ENCODE assay signal across 16 cellular contexts in the genomic region with DNA sequence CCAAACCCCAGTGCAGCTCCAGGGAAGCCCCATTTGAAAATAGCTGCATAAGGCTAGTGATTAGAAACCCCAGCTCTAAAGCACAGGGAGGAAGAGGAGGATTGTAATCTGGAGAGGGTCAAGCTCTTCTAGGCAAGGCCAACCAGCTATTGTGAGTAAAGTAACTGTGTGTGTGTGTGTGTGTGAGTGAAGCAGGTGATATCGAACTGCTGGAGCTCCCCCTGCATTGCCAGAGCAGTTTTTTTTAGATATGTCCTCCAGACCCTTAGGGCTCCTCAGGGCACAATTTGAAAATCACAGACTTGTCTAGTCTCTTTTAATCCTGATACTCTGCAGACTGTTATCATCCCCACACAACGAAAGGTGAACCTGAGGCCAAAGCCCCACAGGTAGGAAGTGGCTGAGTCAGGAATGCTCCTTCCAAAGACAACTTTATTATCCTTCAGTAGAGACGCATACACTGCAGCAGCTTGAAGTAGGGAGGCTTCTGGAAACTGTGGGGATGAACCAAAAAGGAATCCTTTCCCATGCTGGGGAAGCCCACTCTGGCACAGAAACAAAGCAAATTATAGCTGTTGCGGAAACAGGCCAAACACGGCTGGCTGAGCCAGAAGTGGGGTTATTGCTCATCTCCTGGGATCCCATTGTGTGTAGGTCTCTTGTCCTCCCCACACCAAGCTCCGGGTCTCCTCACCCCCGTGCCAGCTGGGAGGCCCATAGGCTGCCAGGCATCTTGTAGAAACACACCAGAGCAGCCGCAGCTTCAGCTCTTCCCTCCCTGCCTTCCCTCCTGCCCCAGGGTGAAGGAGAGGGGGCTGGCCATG.
DNase-seq lines count a peak whose midpoint lies in the region; ATAC-seq and TF ChIP-seq lines count a peak whose summit lies in the region.
"Had no signal": no experiment of that assay in that cellular context is flagged by ENCODE, and none has a peak within 500 bp of the region (broad histone marks: within the 10 kb centered on the region; RNA-seq: fewer than 3 reads in every experiment).

No MANE protein-coding gene starts in this region.

- H3K4me3 Mint-ChIP-seq in neural crest cell = no peak overlapping the region
- no peak overlapping the region for H3K4me3 Mint-ChIP-seq in neural progenitor cell
- H3K4me3 Mint-ChIP-seq: activated naive CD8-positive, alpha-beta T cell treated with anti-CD3 and anti-CD28 coated beads, Interleukin-2, amount 50 U/mL, for 24 hours; T-helper 1 cell treated with Interleukin-12 subunit alpha and Interleukin-12 subunit beta and Interleukin-4 antibody, amounts not matched to agents 30 μg/mL and 1 μg/mL, for 36 hours had no signal

- peak; percentile 23 for ATAC-seq in Right ventricle myocardium inferior
- ATAC-seq: activated naive CD8-positive, alpha-beta T cell treated with anti-CD3 and anti-CD28 coated beads, Interleukin-2, amount 50 U/mL, for 24 hours; K562 had no signal

- no peaks in the 10 kb centered on the region for H3K9me3 ChIP-seq in right atrium auricular region
- no peaks in the 10 kb centered on the region for H3K9me3 ChIP-seq in fibroblast of lung (ENCODE audit: control insufficient read depth, insufficient read depth, low read depth, low read length)
- no peaks in the 10 kb centered on the region for H3K9me3 ChIP-seq in vagina
- H3K9me3 ChIP-seq in neural progenitor cell (ENCODE audit: low read depth) = no peaks in the 10 kb centered on the region
- H3K9me3 ChIP-seq: Peyer's patch had no signal

- H3K4me2 ChIP-seq in fibroblast of lung (ENCODE audit: extremely low read depth, insufficient read depth, low read length) (no peak overlapping the region), neural progenitor cell (no peak overlapping the region)

- H3K79me2 ChIP-seq in fibroblast of lung (ENCODE audit: control insufficient read depth, insufficient read depth, low read length) (no peaks in the 10 kb centered on the region), neural progenitor cell (ENCODE audit: low read depth) (no peaks in the 10 kb centered on the region)

- H3K27ac Mint-ChIP-seq in neural crest cell (ENCODE audit: unreplicated experiment) = peak overlapping the region; percentile 58
- no peak overlapping the region for H3K27ac Mint-ChIP-seq in neural progenitor cell
- H3K27ac Mint-ChIP-seq: activated naive CD8-positive, alpha-beta T cell treated with anti-CD3 and anti-CD28 coated beads, Interleukin-2, amount 50 U/mL, for 24 hours; T-helper 1 cell treated with Interleukin-12 subunit alpha and Interleukin-12 subunit beta and Interleukin-4 antibody, amounts not matched to agents 30 μg/mL and 1 μg/mL, for 36 hours had no signal

- TF ChIP-seq CTCF in right atrium auricular region (IDR thresholded peaks at IDR 0.05) (no peak), fibroblast of lung (conservative IDR thresholded peaks at IDR 0.05 in 1 of 2, IDR thresholded peaks at IDR 0.05 in 1 of 2; ENCODE audit: low read depth in 1 of 2, low read length in 2 of 2) (no peak), neural crest cell (conservative IDR thresholded peaks at IDR 0.05) (no peak), vagina (IDR thresholded peaks at IDR 0.05) (no peak), neural progenitor cell (IDR thresholded peaks at IDR 0.05) (no peak)

- no peaks in the 10 kb centered on the region for H3F3A ChIP-seq in neural progenitor cell (ENCODE audit: low read depth)

- H3K36me3 ChIP-seq in right atrium auricular region = no peaks in the 10 kb centered on the region
- no peaks in the 10 kb centered on the region for H3K36me3 ChIP-seq in fibroblast of lung (ENCODE audit: control insufficient read depth, insufficient read depth, low read length)
- no peaks in the 10 kb centered on the region for H3K36me3 ChIP-seq in vagina
- no peaks in the 10 kb centered on the region for H3K36me3 ChIP-seq in neural progenitor cell
- H3K36me3 ChIP-seq: Peyer's patch had no signal

- H3K27me3 ChIP-seq in right atrium auricular region (no peaks in the 10 kb centered on the region), fibroblast of lung (ENCODE audit: control insufficient read depth, insufficient read depth, low read length) (no peaks in the 10 kb centered on the region), vagina (no peaks in the 10 kb centered on the region), neural progenitor cell (no peaks in the 10 kb centered on the region)
- H3K27me3 ChIP-seq: Peyer's patch had no signal

- peaks cover 0 to 10% of the 10 kb centered on the region in 2 donors for H3K4me1 ChIP-seq in right atrium auricular region
- peaks cover 4% of the 10 kb centered on the region for H3K4me1 ChIP-seq in fibroblast of lung (ENCODE audit: control insufficient read depth, extremely low read depth, insufficient read depth, low read length)
- H3K4me1 ChIP-seq in vagina = peaks cover 13% of the 10 kb centered on the region
- no peaks in the 10 kb centered on the region for H3K4me1 ChIP-seq in neural progenitor cell
- H3K4me1 ChIP-seq: Peyer's patch had no signal

- peaks cover 24% of the 10 kb centered on the region for H3K4me1 Mint-ChIP-seq in neural crest cell
- peaks cover 9% of the 10 kb centered on the region for H3K4me1 Mint-ChIP-seq in neural progenitor cell
- H3K4me1 Mint-ChIP-seq: activated naive CD8-positive, alpha-beta T cell treated with anti-CD3 and anti-CD28 coated beads, Interleukin-2, amount 50 U/mL, for 24 hours had no signal

- H3K27me3 Mint-ChIP-seq in neural crest cell (ENCODE audit: low read depth) (no peaks in the 10 kb centered on the region), neural progenitor cell (ENCODE audit: insufficient read depth, low read depth) (peaks cover 4% of the 10 kb centered on the region)

- intact Hi-C loops in Right ventricle myocardium inferior (cut with DNase I) (loop anchor here (2.0 to 5.0 kb wide), 2 partner anchors 282 to 333 kb away; no protein-coding TSS in a partner anchor), vagina (cut with DNase I) (loop anchor here (5.0 kb wide), 1 partner anchor 268 kb away; no protein-coding TSS in a partner anchor)

- H3K4me3 ChIP-seq in right atrium auricular region (no peak overlapping the region), fibroblast of lung (replicated peaks in 1 of 4; ENCODE audit: control extremely low read depth in 1 of 4, insufficient read depth in 1 of 4, low read depth in 3 of 4, low read length in 4 of 4) (no peak overlapping the region), vagina (no peak overlapping the region), neural progenitor cell (no peak overlapping the region)
- H3K4me3 ChIP-seq: coronary artery, K562, Peyer's patch had no signal

- H3K9ac ChIP-seq in fibroblast of lung (ENCODE audit: insufficient read depth, low read length) (no peak overlapping the region), neural progenitor cell (no peak overlapping the region)

- H4K20me1 ChIP-seq in fibroblast of lung (ENCODE audit: control insufficient read depth, extremely low read depth, insufficient read depth, low read length) (no peaks in the 10 kb centered on the region), neural progenitor cell (ENCODE audit: low read depth) (no peaks in the 10 kb centered on the region)

- H3K27ac ChIP-seq in right atrium auricular region (no peak overlapping the region), fibroblast of lung (ENCODE audit: insufficient read depth, low read length) (no peak overlapping the region), vagina (peak overlapping the region; percentile 16), neural progenitor cell (no peak overlapping the region)
- H3K27ac ChIP-seq: Peyer's patch had no signal

- H2AFZ ChIP-seq in fibroblast of lung (ENCODE audit: low read length) (peak overlapping the region; percentile 39), neural progenitor cell (replicated peaks) (no peak overlapping the region)

- H3K9me3 Mint-ChIP-seq in neural crest cell = no peaks in the 10 kb centered on the region
- H3K9me3 Mint-ChIP-seq in neural progenitor cell = peaks cover 2% of the 10 kb centered on the region
- H3K9me3 Mint-ChIP-seq: activated naive CD8-positive, alpha-beta T cell treated with anti-CD3 and anti-CD28 coated beads, Interleukin-2, amount 50 U/mL, for 24 hours; T-helper 1 cell treated with Interleukin-12 subunit alpha and Interleukin-12 subunit beta and Interleukin-4 antibody, amounts not matched to agents 30 μg/mL and 1 μg/mL, for 36 hours had no signal

- H3K36me3 Mint-ChIP-seq in neural crest cell (ENCODE audit: low read depth) (no peaks in the 10 kb centered on the region), neural progenitor cell (no peaks in the 10 kb centered on the region)

- no peak for TF ChIP-seq POLR2A in vagina (IDR thresholded peaks at IDR 0.05)

- DNase-seq in Right ventricle myocardium inferior (ENCODE audit: missing footprints) (no peak), right atrium auricular region (ENCODE audit: low spot score) (no peak), fibroblast of lung (ENCODE audit: low read depth in 2 of 2) (peak in 1 of 2 donors; percentile 55), neural crest cell (ENCODE audit: low read depth, low spot score) (no peak), vagina (ENCODE audit: extremely low spot score in 2 of 2) (peak in 1 of 2 donors; percentile 85), D341Med (ENCODE audit: low spot score) (no peak), neural progenitor cell (ENCODE audit: low spot score) (no peak), NCI-H2196 treated with DMSO at 0.1 percent for 48 hours (lab: John Stamatoyannopoulos, UW; ENCODE audit: unreplicated experiment) (no peak)
- DNase-seq: activated naive CD8-positive, alpha-beta T cell treated with anti-CD3 and anti-CD28 coated beads, Interleukin-2, amount 50 U/mL, for 24 hours; NCI-H1417 treated with DMSO at 0.1 percent for 48 hours; Peyer's patch; stimulated activated CD4-positive, alpha-beta T cell treated with anti-CD3 and anti-CD28 coated beads, Interleukin-4, amount 100 ng/mL, for 4 hours; stimulated activated naive CD4-positive, alpha-beta T cell treated with Interleukin-2 at 50 U/mL for 16 hours had no signal
